In genomic region chr17:28684963-28685362, GRCh38 we compare ENCODE assay signal across 8 cellular contexts. TPM values are rescaled to one million over a fixed set of nuclear protein-coding genes. Genes with fewer than 3 reads are reported as not detected.
DNase-seq lines count a peak whose midpoint lies in the region; ATAC-seq and TF ChIP-seq lines count a peak whose summit lies in the region.

No MANE protein-coding gene starts in this region.

- ATAC-seq in GM21619 (IDR thresholded peaks at IDR 0.05; ENCODE audit: unreplicated experiment) (no peak), lower lobe of right lung (no peak)

- 50% methylated on average over 3 of the region's 3 CpGs for WGBS in esophagus muscularis mucosa

- TF ChIP-seq POLR2A in esophagus muscularis mucosa (IDR thresholded peaks at IDR 0.05; ENCODE audit: low read depth), result no peak

- H3K4me3 ChIP-seq in brain microvascular endothelial cell (ENCODE audit: low read depth, low read length) (no peak overlapping the region), lower lobe of right lung (no peak overlapping the region), esophagus muscularis mucosa (no peak overlapping the region)

- intact Hi-C loops in lower lobe of right lung (cut with DNase I), result no loop called here
- intact Hi-C loops in esophagus muscularis mucosa (cut with DNase I), result no loop called here

- H3K9me3 ChIP-seq in lower lobe of right lung, result no peaks in the 10 kb centered on the region
- no peaks in the 10 kb centered on the region for H3K9me3 ChIP-seq in esophagus muscularis mucosa

- in situ Hi-C loops in brain microvascular endothelial cell (cut with HindIII; ENCODE audit: low pct_ligation_motif_present, low sequenced_read_pairs), result no loop called here

- TF ChIP-seq EP300 in esophagus muscularis mucosa (IDR thresholded peaks at IDR 0.05), result no peak

- TF ChIP-seq CTCF in brain microvascular endothelial cell (IDR thresholded peaks at IDR 0.05; ENCODE audit: low read depth, low read length, missing control alignments) (peak; percentile 16), lower lobe of right lung (IDR thresholded peaks at IDR 0.05) (no peak), esophagus muscularis mucosa (IDR thresholded peaks at IDR 0.05) (no peak)

- H3K36me3 ChIP-seq in brain microvascular endothelial cell (replicated peaks) (peaks cover 97% of the 10 kb centered on the region), lower lobe of right lung (peaks cover 100% of the 10 kb centered on the region), esophagus muscularis mucosa (peaks cover 100% of the 10 kb centered on the region in 4 donors)

- H3K27me3 ChIP-seq in brain microvascular endothelial cell (replicated peaks) (no peaks in the 10 kb centered on the region), lower lobe of right lung (ENCODE audit: low read depth) (no peaks in the 10 kb centered on the region), esophagus muscularis mucosa (no peaks in the 10 kb centered on the region)

- H3K27ac ChIP-seq in brain microvascular endothelial cell (no peak overlapping the region), lower lobe of right lung (no peak overlapping the region), esophagus muscularis mucosa (replicated peaks in 1 of 4) (no peak overlapping the region)

- DNase-seq in COR-L47 (lab: John Stamatoyannopoulos, UW) (peak; percentile 29), NCI-H2029 treated with DMSO at 0.1 percent for 48 hours (lab: John Stamatoyannopoulos, UW) (peak; percentile 24), brain microvascular endothelial cell (peak; percentile 10), midbrain (lab: John Stamatoyannopoulos, UW) (peak; percentile 91), lower lobe of right lung (no peak), esophagus muscularis mucosa (ENCODE audit: extremely low spot score) (no peak), SIG-M5 treated with dmso at 0.1 percent for 504 hours (lab: John Stamatoyannopoulos, UW; ENCODE audit: unreplicated experiment) (no peak)

- H3K4me1 ChIP-seq in lower lobe of right lung (no peaks in the 10 kb centered on the region), esophagus muscularis mucosa (no peaks in the 10 kb centered on the region)

RNA-seq across cellular contexts. Expression of gene SUPT6H, which starts 23.0 kb away (rescaled TPM):
- total RNA-seq in lower lobe of right lung, result 60.3 TPM
- 10 to 100 TPM; 57.3 to 84.4 (median 71.1) TPM for total RNA-seq in esophagus muscularis mucosa

RNA-seq across cellular contexts. Expression of gene SDF2, which starts 23.3 kb away (rescaled TPM):
- total RNA-seq in lower lobe of right lung (48.8 TPM), esophagus muscularis mucosa (10 to 100 TPM; 39.1 to 46.7 (median 42.6) TPM)

RNA-seq across cellular contexts. Expression of gene PROCA1, which starts 26.7 kb away (rescaled TPM):
- 4.4 TPM for total RNA-seq in lower lobe of right lung
- total RNA-seq in esophagus muscularis mucosa, result 1 to 10 TPM in 1 of 4 donors, under 1 TPM in 3; 0.50 to 2.1 (median 0.85) TPM

RNA-seq across cellular contexts. Expression of gene RAB34, which starts 32.7 kb away (rescaled TPM):
- 62.3 TPM for total RNA-seq in lower lobe of right lung
- total RNA-seq in esophagus muscularis mucosa, result 100 to 1,000 TPM; 147 to 216 (median 202) TPM

RNA-seq across cellular contexts. Expression of gene RPL23A, which starts 34.8 kb away (rescaled TPM):
- total RNA-seq in lower lobe of right lung (1,156 TPM), esophagus muscularis mucosa (100 to 1,000 TPM; 378 to 728 (median 558) TPM)

Comparison
In these comparisons a context has a peak if more than half of its experiments do, and no peak if none do; other contexts are left out.
1. DNase-seq: peak in COR-L47 (single experiment), NCI-H2029 treated with DMSO at 0.1 percent for 48 hours (single experiment), brain microvascular endothelial cell (single experiment) and midbrain (single experiment); none in lower lobe of right lung (single experiment), esophagus muscularis mucosa (single experiment) and SIG-M5 treated with dmso at 0.1 percent for 504 hours (single experiment).